In genomic region chr20:39004508-39004907, GRCh38 we compare ENCODE assay signal across 11 cellular contexts. TPM values are rescaled to one million over a fixed set of nuclear protein-coding genes. Genes with fewer than 3 reads are reported as not detected.
DNase-seq lines count a peak whose midpoint lies in the region; ATAC-seq and TF ChIP-seq lines count a peak whose summit lies in the region.
"Had no signal": no experiment of that assay in that cellular context is flagged by ENCODE, and none has a peak within 500 bp of the region (broad histone marks: within the 10 kb centered on the region; RNA-seq: fewer than 3 reads in every experiment).

No MANE protein-coding gene starts in this region.

- peak overlapping the region; percentile 63 to 74 (median 66) for H3K4me3 Mint-ChIP-seq in CD4-positive, CD25-positive, alpha-beta regulatory T cell

- no peaks in the 10 kb centered on the region for H3K9me3 ChIP-seq in CD4-positive, CD25-positive, alpha-beta regulatory T cell (ENCODE audit: control insufficient read depth in 2 of 2, low read length in 2 of 2)
- H3K9me3 ChIP-seq: right lobe of liver had no signal

- no peaks in the 10 kb centered on the region for H3K27me3 ChIP-seq in CD4-positive, CD25-positive, alpha-beta regulatory T cell (ENCODE audit: control insufficient read depth, insufficient read depth, low read length)
- H3K27me3 ChIP-seq: right lobe of liver had no signal

- peaks cover 6 to 51% (median 39%) of the 10 kb centered on the region in 4 donors for H3K4me1 Mint-ChIP-seq in CD4-positive, CD25-positive, alpha-beta regulatory T cell

- peak overlapping the region; percentile 33 for H3K4me3 ChIP-seq in CD4-positive, CD25-positive, alpha-beta regulatory T cell (ENCODE audit: low read depth, low read length)
- H3K4me3 ChIP-seq in GM12865 (ENCODE audit: low read depth, low read length): no peak overlapping the region
- H3K4me3 ChIP-seq: right lobe of liver had no signal

- H3K27ac ChIP-seq in CD4-positive, CD25-positive, alpha-beta regulatory T cell (ENCODE audit: insufficient read depth, low read length, poor library complexity, severe bottlenecking): no peak overlapping the region
- H3K27ac ChIP-seq: right lobe of liver had no signal

- no peaks in the 10 kb centered on the region for H3K9me3 Mint-ChIP-seq in CD4-positive, CD25-positive, alpha-beta regulatory T cell

- H3K27ac Mint-ChIP-seq in CD4-positive, CD25-positive, alpha-beta regulatory T cell: peak overlapping the region; percentile 72 to 90 (median 79)

- H3K36me3 Mint-ChIP-seq in CD4-positive, CD25-positive, alpha-beta regulatory T cell: peaks cover 66% of the 10 kb centered on the region

- DNase-seq in CD4-positive, CD25-positive, alpha-beta regulatory T cell: peak in 2 of 3 donors; percentile 65 to 72
- DNase-seq in GM12865 (ENCODE audit: low read depth): peak; percentile 25
- DNase-seq in NCI-H774 (lab: John Stamatoyannopoulos, UW): peak; percentile 84
- peak; percentile 12 for DNase-seq in effector CD4-positive, alpha-beta T cell
- DNase-seq in KG1 (lab: John Stamatoyannopoulos, UW): no peak
- DNase-seq in GM19240 (ENCODE audit: insufficient read length, low spot score): no peak
- DNase-seq: effector CD8-positive, alpha-beta T cell; right lobe of liver; stimulated activated CD8-positive, alpha-beta memory T cell treated with anti-CD3 and anti-CD28 coated beads, Interleukin-4, amount 100 ng/mL, for 48 hours had no signal

- no peak for TF ChIP-seq CTCF in GM12865 (IDR thresholded peaks at IDR 0.05; ENCODE audit: insufficient read depth, low read depth, low read length, missing control alignments)

- peak; percentile 79 to 91 for ATAC-seq in CD4-positive, CD25-positive, alpha-beta regulatory T cell (ENCODE audit: low read depth in 2 of 2)
- no peak for ATAC-seq in GM21717 (IDR thresholded peaks at IDR 0.05; ENCODE audit: unreplicated experiment)
- no peak for ATAC-seq in HG03460 (IDR thresholded peaks at IDR 0.05; ENCODE audit: unreplicated experiment)
- ATAC-seq: right lobe of liver had no signal

- no peaks in the 10 kb centered on the region for H3K27me3 Mint-ChIP-seq in CD4-positive, CD25-positive, alpha-beta regulatory T cell

- peaks cover 70% of the 10 kb centered on the region for H3K36me3 ChIP-seq in CD4-positive, CD25-positive, alpha-beta regulatory T cell (ENCODE audit: control insufficient read depth, insufficient read depth, low read length)

- peaks cover 14% of the 10 kb centered on the region for H3K4me1 ChIP-seq in CD4-positive, CD25-positive, alpha-beta regulatory T cell (ENCODE audit: control insufficient read depth, insufficient read depth, low read length, poor library complexity, severe bottlenecking)
- H3K4me1 ChIP-seq: right lobe of liver had no signal

RNA-seq across cellular contexts. Expression of gene DHX35, which starts 42.4 kb away (rescaled TPM):
- 12.4 TPM for total RNA-seq in CD4-positive, CD25-positive, alpha-beta regulatory T cell
- polyA plus RNA-seq in CD4-positive, CD25-positive, alpha-beta regulatory T cell: 1 to 10 TPM; 4.0 to 5.8 (median 5.3) TPM

Comparison
In these comparisons a context has a peak if more than half of its experiments do, and no peak if none do; other contexts are left out.
1. ATAC-seq: peak in CD4-positive, CD25-positive, alpha-beta regulatory T cell (2 of 2); none in GM21717 (single experiment) and HG03460 (single experiment).
2. DNase-seq: peak in CD4-positive, CD25-positive, alpha-beta regulatory T cell (2 of 3), GM12865 (single experiment), NCI-H774 (single experiment) and effector CD4-positive, alpha-beta T cell (single experiment); none in KG1 (single experiment) and GM19240 (single experiment).